1 cellular context compared by ENCODE assay signal in the genomic region with DNA sequence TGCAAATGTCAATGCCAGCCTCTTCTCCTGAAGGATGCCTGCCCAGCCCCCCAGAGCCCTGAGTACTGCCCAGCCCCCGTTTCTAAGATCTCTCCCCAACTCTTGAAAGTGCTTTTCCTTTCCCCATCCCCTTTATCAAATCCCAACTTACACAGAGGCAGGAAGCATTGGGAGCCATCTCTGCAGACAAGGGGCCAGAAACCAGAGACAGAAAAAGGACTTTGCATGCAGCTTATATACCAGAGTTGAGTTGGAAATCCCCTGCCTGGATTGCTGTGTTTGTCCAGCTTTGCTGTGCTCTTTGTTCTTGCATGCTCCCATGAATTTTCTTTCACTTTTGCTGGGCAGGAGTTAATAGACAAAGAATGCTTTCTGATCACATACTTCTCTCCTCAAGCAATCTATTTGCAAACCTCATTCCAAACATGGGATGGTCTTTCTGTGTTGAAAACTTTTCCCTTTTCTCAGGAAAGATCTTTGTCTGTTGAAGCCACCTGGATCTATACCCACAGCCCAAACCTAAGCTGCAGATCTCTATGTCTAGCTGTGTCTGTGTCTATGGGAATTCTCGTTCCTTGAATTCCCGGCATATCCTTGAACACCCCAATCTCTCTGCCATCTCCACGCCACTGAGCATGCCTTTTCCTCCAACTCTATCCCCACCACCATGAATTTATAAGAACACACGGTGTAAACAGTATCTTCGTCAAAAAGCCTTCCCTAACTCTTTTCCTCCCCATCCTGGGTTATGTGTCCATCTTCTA.
TF ChIP-seq lines count a peak whose summit lies in the region.

A gene (minus strand): TSS at position 209 of the 764 bp plus-strand sequence. CDS start 31 bp downstream, at position 178.

TF ChIP-seq in GM12878, 131 proteins besides CTCF, POLR2A, EP300 and RAD21 (continued from another document):
- TF ChIP-seq FOXM1 (IDR thresholded peaks at IDR 0.05; ENCODE audit: low read depth, low read length) (no peak), CHD1 (IDR thresholded peaks at IDR 0.05; ENCODE audit: low read depth, low read length) (no peak), CBX3 (IDR thresholded peaks at IDR 0.05; ENCODE audit: borderline replicate concordance, low read depth) (no peak), ESRRA (IDR thresholded peaks at IDR 0.05; ENCODE audit: low read length) (no peak), RAD51 (IDR thresholded peaks at IDR 0.05) (no peak), MYB (IDR thresholded peaks at IDR 0.05; ENCODE audit: borderline replicate concordance, low read depth, low read length) (no peak), CHD4 (IDR thresholded peaks at IDR 0.05) (no peak), CREB1 (IDR thresholded peaks at IDR 0.05; ENCODE audit: low read depth) (no peak), MYC (IDR thresholded peaks at IDR 0.05; ENCODE audit: insufficient read depth, insufficient read length, insufficient replicate concordance, low read length, severe bottlenecking) (no peak), NFIC (IDR thresholded peaks at IDR 0.05; ENCODE audit: low read depth, low read length) (no peak), SUPT20H (IDR thresholded peaks at IDR 0.05; ENCODE audit: borderline replicate concordance, control insufficient read depth, low read depth, low read length) (no peak), NFXL1 (IDR thresholded peaks at IDR 0.05; ENCODE audit: borderline replicate concordance) (no peak), YY1 (IDR thresholded peaks at IDR 0.05; ENCODE audit: low read depth, low read length) (no peak), IKZF1 (conservative IDR thresholded peaks at IDR 0.05) (peak; percentile 66), IKZF2 (IDR thresholded peaks at IDR 0.05) (peak in 1 of 2 experiments; percentile 32; a peak in 1 of 4 replicates), MTA2 (IDR thresholded peaks at IDR 0.05; ENCODE audit: low read depth) (no peak), BHLHE40 (IDR thresholded peaks at IDR 0.05; ENCODE audit: borderline replicate concordance in 1 of 2, low read depth in 2 of 2, low read length in 1 of 2) (no peak), MEF2B (IDR thresholded peaks at IDR 0.05; ENCODE audit: partially characterized antibody, poor library complexity, severe bottlenecking) (no peak), HCFC1 (IDR thresholded peaks at IDR 0.05; ENCODE audit: low read length) (no peak), FOXK2 (IDR thresholded peaks at IDR 0.05) (no peak), SPI1 (IDR thresholded peaks at IDR 0.05; ENCODE audit: borderline replicate concordance, insufficient read depth, low read depth, low read length) (no peak), ATF7 (IDR thresholded peaks at IDR 0.05; ENCODE audit: low read depth) (no peak)
- TF ChIP-seq, protein P1, sequence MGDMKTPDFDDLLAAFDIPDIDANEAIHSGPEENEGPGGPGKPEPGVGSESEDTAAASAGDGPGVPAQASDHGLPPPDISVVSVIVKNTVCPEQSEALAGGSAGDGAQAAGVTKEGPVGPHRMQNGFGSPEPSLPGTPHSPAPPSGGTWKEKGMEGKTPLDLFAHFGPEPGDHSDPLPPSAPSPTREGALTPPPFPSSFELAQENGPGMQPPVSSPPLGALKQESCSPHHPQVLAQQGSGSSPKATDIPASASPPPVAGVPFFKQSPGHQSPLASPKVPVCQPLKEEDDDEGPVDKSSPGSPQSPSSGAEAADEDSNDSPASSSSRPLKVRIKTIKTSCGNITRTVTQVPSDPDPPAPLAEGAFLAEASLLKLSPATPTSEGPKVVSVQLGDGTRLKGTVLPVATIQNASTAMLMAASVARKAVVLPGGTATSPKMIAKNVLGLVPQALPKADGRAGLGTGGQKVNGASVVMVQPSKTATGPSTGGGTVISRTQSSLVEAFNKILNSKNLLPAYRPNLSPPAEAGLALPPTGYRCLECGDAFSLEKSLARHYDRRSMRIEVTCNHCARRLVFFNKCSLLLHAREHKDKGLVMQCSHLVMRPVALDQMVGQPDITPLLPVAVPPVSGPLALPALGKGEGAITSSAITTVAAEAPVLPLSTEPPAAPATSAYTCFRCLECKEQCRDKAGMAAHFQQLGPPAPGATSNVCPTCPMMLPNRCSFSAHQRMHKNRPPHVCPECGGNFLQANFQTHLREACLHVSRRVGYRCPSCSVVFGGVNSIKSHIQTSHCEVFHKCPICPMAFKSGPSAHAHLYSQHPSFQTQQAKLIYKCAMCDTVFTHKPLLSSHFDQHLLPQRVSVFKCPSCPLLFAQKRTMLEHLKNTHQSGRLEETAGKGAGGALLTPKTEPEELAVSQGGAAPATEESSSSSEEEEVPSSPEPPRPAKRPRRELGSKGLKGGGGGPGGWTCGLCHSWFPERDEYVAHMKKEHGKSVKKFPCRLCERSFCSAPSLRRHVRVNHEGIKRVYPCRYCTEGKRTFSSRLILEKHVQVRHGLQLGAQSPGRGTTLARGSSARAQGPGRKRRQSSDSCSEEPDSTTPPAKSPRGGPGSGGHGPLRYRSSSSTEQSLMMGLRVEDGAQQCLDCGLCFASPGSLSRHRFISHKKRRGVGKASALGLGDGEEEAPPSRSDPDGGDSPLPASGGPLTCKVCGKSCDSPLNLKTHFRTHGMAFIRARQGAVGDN (IDR thresholded peaks at IDR 0.05) = no peak
- TF ChIP-seq, protein P2, sequence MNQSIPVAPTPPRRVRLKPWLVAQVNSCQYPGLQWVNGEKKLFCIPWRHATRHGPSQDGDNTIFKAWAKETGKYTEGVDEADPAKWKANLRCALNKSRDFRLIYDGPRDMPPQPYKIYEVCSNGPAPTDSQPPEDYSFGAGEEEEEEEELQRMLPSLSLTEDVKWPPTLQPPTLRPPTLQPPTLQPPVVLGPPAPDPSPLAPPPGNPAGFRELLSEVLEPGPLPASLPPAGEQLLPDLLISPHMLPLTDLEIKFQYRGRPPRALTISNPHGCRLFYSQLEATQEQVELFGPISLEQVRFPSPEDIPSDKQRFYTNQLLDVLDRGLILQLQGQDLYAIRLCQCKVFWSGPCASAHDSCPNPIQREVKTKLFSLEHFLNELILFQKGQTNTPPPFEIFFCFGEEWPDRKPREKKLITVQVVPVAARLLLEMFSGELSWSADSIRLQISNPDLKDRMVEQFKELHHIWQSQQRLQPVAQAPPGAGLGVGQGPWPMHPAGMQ (IDR thresholded peaks at IDR 0.05; ENCODE audit: borderline replicate concordance) = no peak
- TF ChIP-seq, protein P3, sequence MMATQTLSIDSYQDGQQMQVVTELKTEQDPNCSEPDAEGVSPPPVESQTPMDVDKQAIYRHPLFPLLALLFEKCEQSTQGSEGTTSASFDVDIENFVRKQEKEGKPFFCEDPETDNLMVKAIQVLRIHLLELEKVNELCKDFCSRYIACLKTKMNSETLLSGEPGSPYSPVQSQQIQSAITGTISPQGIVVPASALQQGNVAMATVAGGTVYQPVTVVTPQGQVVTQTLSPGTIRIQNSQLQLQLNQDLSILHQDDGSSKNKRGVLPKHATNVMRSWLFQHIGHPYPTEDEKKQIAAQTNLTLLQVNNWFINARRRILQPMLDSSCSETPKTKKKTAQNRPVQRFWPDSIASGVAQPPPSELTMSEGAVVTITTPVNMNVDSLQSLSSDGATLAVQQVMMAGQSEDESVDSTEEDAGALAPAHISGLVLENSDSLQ (IDR thresholded peaks at IDR 0.05) = no peak
- TF ChIP-seq, protein P4, sequence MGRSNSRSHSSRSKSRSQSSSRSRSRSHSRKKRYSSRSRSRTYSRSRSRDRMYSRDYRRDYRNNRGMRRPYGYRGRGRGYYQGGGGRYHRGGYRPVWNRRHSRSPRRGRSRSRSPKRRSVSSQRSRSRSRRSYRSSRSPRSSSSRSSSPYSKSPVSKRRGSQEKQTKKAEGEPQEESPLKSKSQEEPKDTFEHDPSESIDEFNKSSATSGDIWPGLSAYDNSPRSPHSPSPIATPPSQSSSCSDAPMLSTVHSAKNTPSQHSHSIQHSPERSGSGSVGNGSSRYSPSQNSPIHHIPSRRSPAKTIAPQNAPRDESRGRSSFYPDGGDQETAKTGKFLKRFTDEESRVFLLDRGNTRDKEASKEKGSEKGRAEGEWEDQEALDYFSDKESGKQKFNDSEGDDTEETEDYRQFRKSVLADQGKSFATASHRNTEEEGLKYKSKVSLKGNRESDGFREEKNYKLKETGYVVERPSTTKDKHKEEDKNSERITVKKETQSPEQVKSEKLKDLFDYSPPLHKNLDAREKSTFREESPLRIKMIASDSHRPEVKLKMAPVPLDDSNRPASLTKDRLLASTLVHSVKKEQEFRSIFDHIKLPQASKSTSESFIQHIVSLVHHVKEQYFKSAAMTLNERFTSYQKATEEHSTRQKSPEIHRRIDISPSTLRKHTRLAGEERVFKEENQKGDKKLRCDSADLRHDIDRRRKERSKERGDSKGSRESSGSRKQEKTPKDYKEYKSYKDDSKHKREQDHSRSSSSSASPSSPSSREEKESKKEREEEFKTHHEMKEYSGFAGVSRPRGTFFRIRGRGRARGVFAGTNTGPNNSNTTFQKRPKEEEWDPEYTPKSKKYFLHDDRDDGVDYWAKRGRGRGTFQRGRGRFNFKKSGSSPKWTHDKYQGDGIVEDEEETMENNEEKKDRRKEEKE (IDR thresholded peaks at IDR 0.05) = no peak
- TF ChIP-seq, protein P5, sequence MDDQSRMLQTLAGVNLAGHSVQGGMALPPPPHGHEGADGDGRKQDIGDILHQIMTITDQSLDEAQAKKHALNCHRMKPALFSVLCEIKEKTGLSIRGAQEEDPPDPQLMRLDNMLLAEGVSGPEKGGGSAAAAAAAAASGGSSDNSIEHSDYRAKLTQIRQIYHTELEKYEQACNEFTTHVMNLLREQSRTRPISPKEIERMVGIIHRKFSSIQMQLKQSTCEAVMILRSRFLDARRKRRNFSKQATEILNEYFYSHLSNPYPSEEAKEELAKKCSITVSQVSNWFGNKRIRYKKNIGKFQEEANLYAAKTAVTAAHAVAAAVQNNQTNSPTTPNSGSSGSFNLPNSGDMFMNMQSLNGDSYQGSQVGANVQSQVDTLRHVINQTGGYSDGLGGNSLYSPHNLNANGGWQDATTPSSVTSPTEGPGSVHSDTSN (IDR thresholded peaks at IDR 0.05; ENCODE audit: insufficient replicate concordance, low read depth, low read length) = no peak
- TF ChIP-seq, protein P6, sequence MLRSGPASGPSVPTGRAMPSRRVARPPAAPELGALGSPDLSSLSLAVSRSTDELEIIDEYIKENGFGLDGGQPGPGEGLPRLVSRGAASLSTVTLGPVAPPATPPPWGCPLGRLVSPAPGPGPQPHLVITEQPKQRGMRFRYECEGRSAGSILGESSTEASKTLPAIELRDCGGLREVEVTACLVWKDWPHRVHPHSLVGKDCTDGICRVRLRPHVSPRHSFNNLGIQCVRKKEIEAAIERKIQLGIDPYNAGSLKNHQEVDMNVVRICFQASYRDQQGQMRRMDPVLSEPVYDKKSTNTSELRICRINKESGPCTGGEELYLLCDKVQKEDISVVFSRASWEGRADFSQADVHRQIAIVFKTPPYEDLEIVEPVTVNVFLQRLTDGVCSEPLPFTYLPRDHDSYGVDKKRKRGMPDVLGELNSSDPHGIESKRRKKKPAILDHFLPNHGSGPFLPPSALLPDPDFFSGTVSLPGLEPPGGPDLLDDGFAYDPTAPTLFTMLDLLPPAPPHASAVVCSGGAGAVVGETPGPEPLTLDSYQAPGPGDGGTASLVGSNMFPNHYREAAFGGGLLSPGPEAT (IDR thresholded peaks at IDR 0.05; ENCODE audit: low read depth) = peak; percentile 56; the same call in 1 of the 2 replicates
